ENCODE assay signal across 21 cellular contexts in genomic region chr6:155604991-155605390, GRCh38.
A peak's percentile ranks its signal among the peaks of the same experiment; 100 is the strongest.
DNase-seq lines count a peak whose midpoint lies in the region; ATAC-seq and TF ChIP-seq lines count a peak whose summit lies in the region.
"Had no signal": no experiment of that assay in that cellular context is flagged by ENCODE, and none has a peak within 500 bp of the region (broad histone marks: within the 10 kb centered on the region; RNA-seq: fewer than 3 reads in every experiment).

No MANE protein-coding gene starts in this region.

- H3K27me3 ChIP-seq in brain microvascular endothelial cell (replicated peaks): no peaks in the 10 kb centered on the region
- H3K27me3 ChIP-seq: BE2C, SJCRH30 had no signal

- DNase-seq in COLO829 (ENCODE audit: low spot score) (peak; percentile 31), HT1080 (ENCODE audit: low read depth) (peak; percentile 17), brain microvascular endothelial cell (peak; percentile 76), kidney tubule cell (ENCODE audit: low spot score) (peak; percentile 39), Ammon's horn (ENCODE audit: low spot score) (no peak), GF-D8 (lab: John Stamatoyannopoulos, UW) (no peak), activated T-cell treated with anti-CD3 and anti-CD28 coated beads for 4 hours (no peak)
- DNase-seq: BE2C, GM23248, H9, NCI-H1105, NCI-H1694, NCI-H2081, NCI-H2171, NCI-H345, NCI-H524, NCI-H82, SJCRH30 had no signal

- H3K4me3 ChIP-seq in brain microvascular endothelial cell (ENCODE audit: low read depth, low read length): no peak overlapping the region
- H3K4me3 ChIP-seq: GM23248, SJCRH30 had no signal

- no peaks in the 10 kb centered on the region for H3K36me3 ChIP-seq in brain microvascular endothelial cell (replicated peaks)
- H3K36me3 ChIP-seq: BE2C, SJCRH30 had no signal

- no peak for TF ChIP-seq CTCF in brain microvascular endothelial cell (IDR thresholded peaks at IDR 0.05; ENCODE audit: low read depth, low read length, missing control alignments)

- ATAC-seq in HG03196 (IDR thresholded peaks at IDR 0.05; ENCODE audit: unreplicated experiment): no peak
- ATAC-seq: Panc1 had no signal

- no peak overlapping the region for H3K27ac ChIP-seq in brain microvascular endothelial cell
- H3K27ac ChIP-seq: GM23248, KMS-11, SJCRH30 had no signal

- in situ Hi-C loops in brain microvascular endothelial cell (cut with HindIII; ENCODE audit: low pct_ligation_motif_present, low sequenced_read_pairs): no loop called here

Comparison
In these comparisons a context has a peak if more than half of its experiments do, and no peak if none do; other contexts are left out.
1. DNase-seq: peak in COLO829 (single experiment), HT1080 (single experiment), brain microvascular endothelial cell (single experiment) and kidney tubule cell (single experiment); none in Ammon's horn (single experiment), GF-D8 (single experiment) and activated T-cell treated with anti-CD3 and anti-CD28 coated beads for 4 hours (single experiment).